In the genomic region with DNA sequence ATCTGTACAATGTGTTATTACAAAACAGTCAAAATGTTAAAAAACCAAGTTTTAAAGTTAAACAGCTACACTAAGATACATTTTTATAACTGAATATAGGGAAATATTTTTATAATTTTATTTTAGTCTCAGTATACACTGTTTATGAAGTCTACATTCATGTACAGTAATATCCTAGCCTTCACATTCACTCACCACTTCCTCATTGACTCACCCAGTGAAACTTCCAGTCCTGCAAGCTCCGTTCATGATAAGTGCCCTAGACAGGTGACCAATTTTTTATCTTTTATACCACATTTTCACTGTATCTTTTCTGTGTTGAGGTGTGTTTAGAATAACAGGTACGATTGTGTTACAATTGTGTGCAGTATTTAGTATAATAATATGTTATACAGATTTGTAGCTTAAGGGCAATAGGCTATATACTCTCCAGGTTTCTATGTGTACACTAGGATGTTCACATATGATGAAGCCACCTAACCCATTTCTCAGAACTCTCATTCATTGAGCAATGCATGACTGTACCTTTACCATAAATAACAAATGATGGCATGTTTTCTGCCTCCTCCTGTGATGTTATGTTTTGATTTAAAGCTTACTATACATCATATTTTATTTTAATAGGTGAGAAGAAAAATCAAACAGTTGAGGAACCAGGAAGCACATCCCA, we compare ENCODE assay signal across 13 cellular contexts.
DNase-seq lines count a peak whose midpoint lies in the region; ATAC-seq and TF ChIP-seq lines count a peak whose summit lies in the region.
"Had no signal": no experiment of that assay in that cellular context is flagged by ENCODE, and none has a peak within 500 bp of the region (broad histone marks: within the 10 kb centered on the region; RNA-seq: fewer than 3 reads in every experiment).

No MANE protein-coding gene starts in this region.

- H3K9me3 ChIP-seq in colonic mucosa (no peaks in the 10 kb centered on the region), right atrium auricular region (peaks cover 0 to 16% of the 10 kb centered on the region in 2 donors)
- H3K9me3 ChIP-seq: BE2C, HAP-1 had no signal

- peak; percentile 25 for DNase-seq in OCI-M1 (lab: John Stamatoyannopoulos, UW)
- no peak for DNase-seq in colonic mucosa
- no peak for DNase-seq in left colon
- DNase-seq in erythroblast (lab: John Stamatoyannopoulos, UW): no peak
- DNase-seq in right atrium auricular region (ENCODE audit: low spot score): no peak
- DNase-seq: BE2C; CD4-positive, alpha-beta memory T cell; DND-41; GF-D8 had no signal

- H3K27me3 ChIP-seq in colonic mucosa (no peaks in the 10 kb centered on the region), right atrium auricular region (no peaks in the 10 kb centered on the region)
- H3K27me3 ChIP-seq: BE2C had no signal

- TF ChIP-seq CTCF in colonic mucosa (IDR thresholded peaks at IDR 0.05): no peak
- no peak for TF ChIP-seq CTCF in right atrium auricular region (IDR thresholded peaks at IDR 0.05)

- H3K36me3 ChIP-seq in colonic mucosa (no peaks in the 10 kb centered on the region), right atrium auricular region (no peaks in the 10 kb centered on the region)
- H3K36me3 ChIP-seq: BE2C, HAP-1 had no signal

- H3K4me1 ChIP-seq in colonic mucosa (no peaks in the 10 kb centered on the region), right atrium auricular region (no peaks in the 10 kb centered on the region)
- H3K4me1 ChIP-seq: A549, BE2C, HAP-1 had no signal

- peak; percentile 85 for ATAC-seq in left colon
- no peak for ATAC-seq in GM18520 (IDR thresholded peaks at IDR 0.05; ENCODE audit: unreplicated experiment)
- ATAC-seq: A549 had no signal

- H3K4me3 ChIP-seq in colonic mucosa: no peak overlapping the region
- H3K4me3 ChIP-seq in right atrium auricular region: no peak overlapping the region
- H3K4me3 ChIP-seq: A549, HAP-1 had no signal

- H3K9ac ChIP-seq in colonic mucosa (ENCODE audit: low read depth in 2 of 2, low read length in 2 of 2): no peak overlapping the region

- H3K27ac ChIP-seq in colonic mucosa (peak overlapping the region; percentile 18), right atrium auricular region (no peak overlapping the region)
- H3K27ac ChIP-seq: A549, C4-2B had no signal

- TF ChIP-seq POLR2A in erythroblast (IDR thresholded peaks at IDR 0.05; ENCODE audit: low read length): no peak

- intact Hi-C loops in colonic mucosa (cut with DNase I) (no loop called here), left colon (cut with DNase I, micrococcal nuclease) (no loop called here)
